Comparison of ENCODE assay signal across 34 cellular contexts in genomic region chr7:106033735-106034134, GRCh38.
"Had no signal": no experiment of that assay in that cellular context is flagged by ENCODE, and none has a peak within 500 bp of the region (broad histone marks: within the 10 kb centered on the region; RNA-seq: fewer than 3 reads in every experiment).

No MANE protein-coding gene starts in this region.

- H3K27me3 ChIP-seq: MG63 had no signal

- H3K36me3 ChIP-seq: MG63 had no signal

- H3K4me3 ChIP-seq: MG63 had no signal

- DNase-seq: Karpas-422, Kasumi-1, MG63, MM.1S, MV-4-11, NCI-H1048, NCI-H1092, NCI-H1092 treated with DMSO at 0.1 percent for 48 hours, NCI-H1105, NCI-H1105 treated with DMSO at 0.1 percent for 48 hours, NCI-H1417, NCI-H1417 treated with DMSO at 0.1 percent for 48 hours, NCI-H1436, NCI-H1436 treated with DMSO at 0.1 percent for 48 hours, NCI-H146, NCI-H1694, NCI-H1694 treated with DMSO at 0.1 percent for 48 hours, NCI-H187, NCI-H187 treated with DMSO at 0.1 percent for 48 hours, NCI-H1930, NCI-H2029, NCI-H2029 treated with DMSO at 0.1 percent for 48 hours, NCI-H2081, NCI-H2081 treated with DMSO at 0.1 percent for 48 hours, NCI-H2107, NCI-H2171, NCI-H2171 treated with DMSO at 0.1 percent for 48 hours, NCI-H2227 treated with DMSO at 0.1 percent for 48 hours, NCI-H226, NCI-H345, NCI-H446, NCI-H446 treated with DMSO at 0.1 percent for 48 hours, NCI-H510A, NCI-H510A treated with DMSO at 0.1 percent for 48 hours had no signal
